In genomic region chr10:80599424-80599847, GRCh38 we compare ENCODE assay signal across 8 cellular contexts.
DNase-seq lines count a peak whose midpoint lies in the region; ATAC-seq, FAIRE-seq and TF ChIP-seq lines count a peak whose summit lies in the region.

No MANE protein-coding gene starts in this region.

- FAIRE-seq in HepG2 (lab: Jason Lieb, UNC) = peak; percentile 64

- no peaks in the 10 kb centered on the region for H3K9me3 ChIP-seq in HepG2 (ENCODE audit: low read length)

- DNase-seq in GM06990 (ENCODE audit: extremely low read depth, insufficient read length) = peak; percentile 59
- peak; percentile 42 for DNase-seq in RPMI8226
- peak; percentile 31 for DNase-seq in cerebellar cortex (ENCODE audit: low spot score)
- DNase-seq in HepG2 (ENCODE audit: low spot score) = peak; percentile 20
- peak; percentile 5 for DNase-seq in stromal cell of bone marrow (ENCODE audit: low read depth)
- DNase-seq in NCI-H446 treated with DMSO at 0.1 percent for 48 hours (lab: John Stamatoyannopoulos, UW) = no peak

- in situ Hi-C loops in HepG2 (cut with HindIII; ENCODE audit: extremely low pct_ligation_motif_present, low pct_unique_long_range_greater_than_20kb) = no loop called here

- ATAC-seq in GM19468 (IDR thresholded peaks at IDR 0.05; ENCODE audit: extremely low read depth, unreplicated experiment) (peak; percentile 76), HG03439 (IDR thresholded peaks at IDR 0.05; ENCODE audit: unreplicated experiment) (peak; percentile 77), HepG2 (peak; percentile 88)

- BruUV-seq in HepG2 (replicated peaks; lab: Mats Ljungman, UMichigan) = no TSS peak

- H3K9ac ChIP-seq in HepG2 (ENCODE audit: insufficient read depth, low read depth, low read length) = no peak overlapping the region

- TF ChIP-seq POLR2A in HepG2 (IDR thresholded peaks at IDR 0.05; ENCODE audit: insufficient read depth in 1 of 2, low read depth in 2 of 2, low read length in 2 of 2) = no peak

- H3K27me3 ChIP-seq in GM06990 (replicated peaks; ENCODE audit: control insufficient read depth, insufficient read depth, low read length) (no peaks in the 10 kb centered on the region), HepG2 (ENCODE audit: control insufficient read depth in 1 of 2, insufficient read depth in 2 of 2, low read length in 2 of 2) (peaks cover 0 to 3% of the 10 kb centered on the region in 2 experiments; a peak in 2 of 5 replicates)

- TF ChIP-seq CTCF in GM06990 (IDR thresholded peaks at IDR 0.05; ENCODE audit: insufficient read depth, low read length, poor library complexity, severe bottlenecking) (peak; percentile 93), HepG2 (CRISPR knock-in tag; IDR thresholded peaks at IDR 0.05) (peak; percentile 79)

- H3K79me2 ChIP-seq in HepG2 (ENCODE audit: insufficient read depth, low read length) = no peaks in the 10 kb centered on the region

- CTCF ChIA-PET in HepG2 (lab: Yijun Ruan, JAX; ENCODE audit: low intra/inter-chr PET ratio, low total read pairs) = no interaction called here

- no peak overlapping the region for H3K27ac ChIP-seq in HepG2 (ENCODE audit: extremely low read length, insufficient read depth, low read length)

- H2AFZ ChIP-seq in HepG2 (ENCODE audit: low read length) = no peak overlapping the region

- H3K4me1 ChIP-seq in HepG2 (ENCODE audit: insufficient read depth, low read length) = no peaks in the 10 kb centered on the region

- no peak for TF ChIP-seq RAD21 in HepG2 (CRISPR knock-in tag; IDR thresholded peaks at IDR 0.05)

- intact Hi-C loops in HepG2 (cut with micrococcal nuclease; ENCODE audit: unreplicated experiment) = loop anchor here (5.0 kb wide), 1 partner anchor 157 kb away; no protein-coding TSS in a partner anchor

- no peaks in the 10 kb centered on the region for H4K20me1 ChIP-seq in HepG2 (ENCODE audit: insufficient read depth, low read length)

- TF ChIP-seq EP300 in HepG2 (IDR thresholded peaks at IDR 0.05; ENCODE audit: low read depth in 2 of 2, low read length in 2 of 2) (no peak), HepG2 (CRISPR knock-in tag; IDR thresholded peaks at IDR 0.05; ENCODE audit: borderline replicate concordance) (no peak)

- H3K4me3 ChIP-seq in GM06990 (replicated peaks; ENCODE audit: low read depth, low read length) (no peak overlapping the region), HepG2 (replicated peaks in 1 of 3; ENCODE audit: insufficient read depth in 1 of 3, low read depth in 2 of 3, low read length in 3 of 3) (no peak overlapping the region)

- WGBS in HepG2 (ENCODE audit: low lambda C conversion rate) = 33% methylated on average over 5 of the region's 8 CpGs

- no peak overlapping the region for H3K4me2 ChIP-seq in HepG2 (ENCODE audit: low read depth, low read length)

- POLR2A ChIA-PET in HepG2 (lab: Yijun Ruan, JAX) = interaction anchor here (0.5 kb wide), 1 partner anchor 193 kb away, joined by 4 read pairs; no protein-coding TSS in a partner anchor

- H3K36me3 ChIP-seq in GM06990 (ENCODE audit: control insufficient read depth, insufficient read depth, low read length) (no peaks in the 10 kb centered on the region), HepG2 (replicated peaks in 1 of 2; ENCODE audit: control insufficient read depth in 1 of 2, insufficient read depth in 2 of 2, low read length in 2 of 2) (no peaks in the 10 kb centered on the region)

TF ChIP-seq in HepG2, 621 proteins besides CTCF, POLR2A, EP300 and RAD21:
- TF ChIP-seq XRCC5 (optimal IDR thresholded peaks at IDR 0.05; ENCODE audit: low read length) = peak; percentile 38
- no peak for TF ChIP-seq ZNF510 (CRISPR knock-in tag; IDR thresholded peaks at IDR 0.05; ENCODE audit: low read depth)
- TF ChIP-seq STAG1 (CRISPR knock-in tag; IDR thresholded peaks at IDR 0.05) = peak; percentile 52
- TF ChIP-seq SMC3 (IDR thresholded peaks at IDR 0.05; ENCODE audit: low read length) = 0 out of 2 replicates have a peak, but pooled peaks have one; percentile 7
